In the genomic region with DNA sequence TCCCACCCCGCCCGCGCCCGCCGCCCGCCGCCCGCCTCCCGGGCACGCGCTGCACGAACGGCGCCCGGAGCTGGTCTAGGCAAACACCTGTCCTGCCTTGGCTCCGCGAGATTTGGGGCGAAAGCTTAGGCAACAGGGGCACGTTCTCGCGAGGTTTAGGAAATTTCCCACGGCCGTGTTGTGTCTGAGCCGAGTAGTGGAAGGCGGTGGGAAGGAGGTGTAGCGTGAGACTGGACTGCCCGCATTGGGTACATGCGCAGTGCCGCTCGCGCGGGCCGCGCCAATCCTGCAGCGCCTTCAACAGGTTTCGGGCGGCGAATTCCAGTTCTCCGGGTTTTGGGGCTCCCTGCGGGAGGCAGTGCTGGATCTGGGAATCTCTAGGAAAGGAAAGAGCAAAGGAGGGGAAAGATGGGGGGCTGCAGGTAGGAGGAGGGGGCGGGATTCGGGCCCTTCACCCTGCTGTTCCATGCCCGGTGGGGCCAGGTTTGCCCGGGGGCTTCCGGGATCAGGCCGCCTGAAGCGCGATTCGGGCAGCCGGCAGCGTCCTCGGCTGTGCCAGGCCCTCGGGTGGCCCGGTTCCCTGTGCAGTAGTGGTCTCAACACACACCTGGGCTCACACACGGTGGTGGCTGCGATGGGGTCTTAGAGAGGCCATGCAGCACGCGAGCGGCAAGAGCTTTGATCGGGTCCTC, we compare ENCODE assay signal across 1 cellular context.
A peak's percentile ranks its signal among the peaks of the same experiment; 100 is the strongest.
TF ChIP-seq lines count a peak whose summit lies in the region.

No MANE protein-coding gene starts in this region.

TF ChIP-seq in HepG2, 621 proteins besides CTCF, POLR2A, EP300 and RAD21 (continued from another document and continues in another):
- TF ChIP-seq, protein P1, sequence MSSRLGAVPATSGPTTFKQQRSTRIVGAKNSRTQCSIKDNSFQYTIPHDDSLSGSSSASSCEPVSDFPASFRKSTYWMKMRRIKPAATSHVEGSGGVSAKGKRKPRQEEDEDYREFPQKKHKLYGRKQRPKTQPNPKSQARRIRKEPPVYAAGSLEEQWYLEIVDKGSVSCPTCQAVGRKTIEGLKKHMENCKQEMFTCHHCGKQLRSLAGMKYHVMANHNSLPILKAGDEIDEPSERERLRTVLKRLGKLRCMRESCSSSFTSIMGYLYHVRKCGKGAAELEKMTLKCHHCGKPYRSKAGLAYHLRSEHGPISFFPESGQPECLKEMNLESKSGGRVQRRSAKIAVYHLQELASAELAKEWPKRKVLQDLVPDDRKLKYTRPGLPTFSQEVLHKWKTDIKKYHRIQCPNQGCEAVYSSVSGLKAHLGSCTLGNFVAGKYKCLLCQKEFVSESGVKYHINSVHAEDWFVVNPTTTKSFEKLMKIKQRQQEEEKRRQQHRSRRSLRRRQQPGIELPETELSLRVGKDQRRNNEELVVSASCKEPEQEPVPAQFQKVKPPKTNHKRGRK (CRISPR knock-in tag; IDR thresholded peaks at IDR 0.05): no peak
- TF ChIP-seq, protein P2, sequence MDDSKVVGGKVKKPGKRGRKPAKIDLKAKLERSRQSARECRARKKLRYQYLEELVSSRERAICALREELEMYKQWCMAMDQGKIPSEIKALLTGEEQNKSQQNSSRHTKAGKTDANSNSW (CRISPR knock-in tag; IDR thresholded peaks at IDR 0.05; ENCODE audit: borderline replicate concordance): no peak
- TF ChIP-seq, protein P3, sequence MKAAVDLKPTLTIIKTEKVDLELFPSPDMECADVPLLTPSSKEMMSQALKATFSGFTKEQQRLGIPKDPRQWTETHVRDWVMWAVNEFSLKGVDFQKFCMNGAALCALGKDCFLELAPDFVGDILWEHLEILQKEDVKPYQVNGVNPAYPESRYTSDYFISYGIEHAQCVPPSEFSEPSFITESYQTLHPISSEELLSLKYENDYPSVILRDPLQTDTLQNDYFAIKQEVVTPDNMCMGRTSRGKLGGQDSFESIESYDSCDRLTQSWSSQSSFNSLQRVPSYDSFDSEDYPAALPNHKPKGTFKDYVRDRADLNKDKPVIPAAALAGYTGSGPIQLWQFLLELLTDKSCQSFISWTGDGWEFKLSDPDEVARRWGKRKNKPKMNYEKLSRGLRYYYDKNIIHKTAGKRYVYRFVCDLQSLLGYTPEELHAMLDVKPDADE (CRISPR knock-in tag; IDR thresholded peaks at IDR 0.05): no peak
- TF ChIP-seq HNF4A (CRISPR knock-in tag; IDR thresholded peaks at IDR 0.05) (no peak), ZNF121 (CRISPR knock-in tag; IDR thresholded peaks at IDR 0.05) (no peak), NAIF1 (CRISPR knock-in tag; IDR thresholded peaks at IDR 0.05; ENCODE audit: borderline replicate concordance) (no peak), ZNF768 (CRISPR knock-in tag; IDR thresholded peaks at IDR 0.05) (no peak), SAFB2 (CRISPR knock-in tag; IDR thresholded peaks at IDR 0.05; ENCODE audit: borderline replicate concordance, low read depth) (peak; percentile 58; the same call in 1 of the 2 replicates), REL (CRISPR knock-in tag; conservative IDR thresholded peaks at IDR 0.05) (no peak), ZNF253 (CRISPR knock-in tag; IDR thresholded peaks at IDR 0.05; ENCODE audit: borderline replicate concordance) (no peak), ZNF781 (CRISPR knock-in tag; IDR thresholded peaks at IDR 0.05; ENCODE audit: borderline replicate concordance, not compliant biosample characterization) (no peak), ZBTB21 (CRISPR knock-in tag; IDR thresholded peaks at IDR 0.05) (no peak), HMG20A (CRISPR knock-in tag; IDR thresholded peaks at IDR 0.05; ENCODE audit: borderline replicate concordance) (no peak; the same call in 1 of the 2 replicates), ZNF672 (CRISPR knock-in tag; IDR thresholded peaks at IDR 0.05) (no peak), ZNF432 (CRISPR knock-in tag; IDR thresholded peaks at IDR 0.05; ENCODE audit: borderline replicate concordance) (no peak), YEATS4 (CRISPR knock-in tag; IDR thresholded peaks at IDR 0.05; ENCODE audit: borderline replicate concordance) (no peak; the same call in 1 of the 2 replicates), ZFP82 (CRISPR knock-in tag; IDR thresholded peaks at IDR 0.05; ENCODE audit: borderline replicate concordance) (no peak), ARHGAP35 (CRISPR knock-in tag; IDR thresholded peaks at IDR 0.05; ENCODE audit: borderline replicate concordance) (no peak), ZNF326 (CRISPR knock-in tag; IDR thresholded peaks at IDR 0.05; ENCODE audit: borderline replicate concordance) (no peak), NCOA5 (CRISPR knock-in tag; IDR thresholded peaks at IDR 0.05) (no peak), WIZ (CRISPR knock-in tag; IDR thresholded peaks at IDR 0.05) (no peak), SAP130 (CRISPR knock-in tag; IDR thresholded peaks at IDR 0.05; ENCODE audit: low read depth) (peak; percentile 69), YY1 (IDR thresholded peaks at IDR 0.05; ENCODE audit: insufficient read depth, insufficient replicate concordance, low read depth, low read length) (peak; percentile 70), EZH2 (conservative IDR thresholded peaks at IDR 0.05; ENCODE audit: low read depth, low read length) (no peak), HMGA1 (CRISPR knock-in tag; conservative IDR thresholded peaks at IDR 0.05) (no peak), ATF1 (CRISPR knock-in tag; IDR thresholded peaks at IDR 0.05) (no peak), ZNF772 (CRISPR knock-in tag; IDR thresholded peaks at IDR 0.05) (0 out of 2 replicates have a peak, but pooled peaks have one; percentile 34), HIVEP1 (CRISPR knock-in tag; IDR thresholded peaks at IDR 0.05) (peak; percentile 8; the same call in 1 of the 2 replicates), ZNF569 (CRISPR knock-in tag; IDR thresholded peaks at IDR 0.05; ENCODE audit: borderline replicate concordance) (no peak; the same call in 1 of the 2 replicates)
- TF ChIP-seq, protein P4, sequence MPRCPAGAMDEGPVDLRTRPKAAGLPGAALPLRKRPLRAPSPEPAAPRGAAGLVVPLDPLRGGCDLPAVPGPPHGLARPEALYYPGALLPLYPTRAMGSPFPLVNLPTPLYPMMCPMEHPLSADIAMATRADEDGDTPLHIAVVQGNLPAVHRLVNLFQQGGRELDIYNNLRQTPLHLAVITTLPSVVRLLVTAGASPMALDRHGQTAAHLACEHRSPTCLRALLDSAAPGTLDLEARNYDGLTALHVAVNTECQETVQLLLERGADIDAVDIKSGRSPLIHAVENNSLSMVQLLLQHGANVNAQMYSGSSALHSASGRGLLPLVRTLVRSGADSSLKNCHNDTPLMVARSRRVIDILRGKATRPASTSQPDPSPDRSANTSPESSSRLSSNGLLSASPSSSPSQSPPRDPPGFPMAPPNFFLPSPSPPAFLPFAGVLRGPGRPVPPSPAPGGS (CRISPR knock-in tag; IDR thresholded peaks at IDR 0.05): no peak
- TF ChIP-seq, protein P5, sequence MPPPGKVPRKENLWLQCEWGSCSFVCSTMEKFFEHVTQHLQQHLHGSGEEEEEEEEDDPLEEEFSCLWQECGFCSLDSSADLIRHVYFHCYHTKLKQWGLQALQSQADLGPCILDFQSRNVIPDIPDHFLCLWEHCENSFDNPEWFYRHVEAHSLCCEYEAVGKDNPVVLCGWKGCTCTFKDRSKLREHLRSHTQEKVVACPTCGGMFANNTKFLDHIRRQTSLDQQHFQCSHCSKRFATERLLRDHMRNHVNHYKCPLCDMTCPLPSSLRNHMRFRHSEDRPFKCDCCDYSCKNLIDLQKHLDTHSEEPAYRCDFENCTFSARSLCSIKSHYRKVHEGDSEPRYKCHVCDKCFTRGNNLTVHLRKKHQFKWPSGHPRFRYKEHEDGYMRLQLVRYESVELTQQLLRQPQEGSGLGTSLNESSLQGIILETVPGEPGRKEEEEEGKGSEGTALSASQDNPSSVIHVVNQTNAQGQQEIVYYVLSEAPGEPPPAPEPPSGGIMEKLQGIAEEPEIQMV (CRISPR knock-in tag; IDR thresholded peaks at IDR 0.05; ENCODE audit: low read depth): no peak; the same call in 1 of the 2 replicates
- TF ChIP-seq, protein P6, sequence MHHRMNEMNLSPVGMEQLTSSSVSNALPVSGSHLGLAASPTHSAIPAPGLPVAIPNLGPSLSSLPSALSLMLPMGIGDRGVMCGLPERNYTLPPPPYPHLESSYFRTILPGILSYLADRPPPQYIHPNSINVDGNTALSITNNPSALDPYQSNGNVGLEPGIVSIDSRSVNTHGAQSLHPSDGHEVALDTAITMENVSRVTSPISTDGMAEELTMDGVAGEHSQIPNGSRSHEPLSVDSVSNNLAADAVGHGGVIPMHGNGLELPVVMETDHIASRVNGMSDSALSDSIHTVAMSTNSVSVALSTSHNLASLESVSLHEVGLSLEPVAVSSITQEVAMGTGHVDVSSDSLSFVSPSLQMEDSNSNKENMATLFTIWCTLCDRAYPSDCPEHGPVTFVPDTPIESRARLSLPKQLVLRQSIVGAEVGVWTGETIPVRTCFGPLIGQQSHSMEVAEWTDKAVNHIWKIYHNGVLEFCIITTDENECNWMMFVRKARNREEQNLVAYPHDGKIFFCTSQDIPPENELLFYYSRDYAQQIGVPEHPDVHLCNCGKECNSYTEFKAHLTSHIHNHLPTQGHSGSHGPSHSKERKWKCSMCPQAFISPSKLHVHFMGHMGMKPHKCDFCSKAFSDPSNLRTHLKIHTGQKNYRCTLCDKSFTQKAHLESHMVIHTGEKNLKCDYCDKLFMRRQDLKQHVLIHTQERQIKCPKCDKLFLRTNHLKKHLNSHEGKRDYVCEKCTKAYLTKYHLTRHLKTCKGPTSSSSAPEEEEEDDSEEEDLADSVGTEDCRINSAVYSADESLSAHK (CRISPR knock-in tag; IDR thresholded peaks at IDR 0.05; ENCODE audit: borderline replicate concordance): no peak
- TF ChIP-seq, protein P7, sequence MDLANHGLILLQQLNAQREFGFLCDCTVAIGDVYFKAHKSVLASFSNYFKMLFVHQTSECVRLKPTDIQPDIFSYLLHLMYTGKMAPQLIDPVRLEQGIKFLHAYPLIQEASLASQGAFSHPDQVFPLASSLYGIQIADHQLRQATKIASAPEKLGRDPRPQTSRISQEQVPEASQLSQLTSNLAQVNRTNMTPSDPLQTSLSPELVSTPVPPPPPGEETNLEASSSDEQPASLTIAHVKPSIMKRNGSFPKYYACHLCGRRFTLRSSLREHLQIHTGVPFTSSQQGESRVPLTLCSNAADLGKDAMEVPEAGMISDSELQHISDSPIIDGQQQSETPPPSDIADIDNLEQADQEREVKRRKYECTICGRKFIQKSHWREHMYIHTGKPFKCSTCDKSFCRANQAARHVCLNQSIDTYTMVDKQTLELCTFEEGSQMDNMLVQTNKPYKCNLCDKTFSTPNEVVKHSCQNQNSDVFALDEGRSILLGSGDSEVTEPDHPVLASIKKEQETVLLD (CRISPR knock-in tag; IDR thresholded peaks at IDR 0.05; ENCODE audit: low read depth): 0 out of 2 replicates have a peak, but pooled peaks have one; percentile 70
- TF ChIP-seq, protein P8, sequence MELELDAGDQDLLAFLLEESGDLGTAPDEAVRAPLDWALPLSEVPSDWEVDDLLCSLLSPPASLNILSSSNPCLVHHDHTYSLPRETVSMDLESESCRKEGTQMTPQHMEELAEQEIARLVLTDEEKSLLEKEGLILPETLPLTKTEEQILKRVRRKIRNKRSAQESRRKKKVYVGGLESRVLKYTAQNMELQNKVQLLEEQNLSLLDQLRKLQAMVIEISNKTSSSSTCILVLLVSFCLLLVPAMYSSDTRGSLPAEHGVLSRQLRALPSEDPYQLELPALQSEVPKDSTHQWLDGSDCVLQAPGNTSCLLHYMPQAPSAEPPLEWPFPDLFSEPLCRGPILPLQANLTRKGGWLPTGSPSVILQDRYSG (CRISPR knock-in tag; IDR thresholded peaks at IDR 0.05): no peak
- TF ChIP-seq, protein P9, sequence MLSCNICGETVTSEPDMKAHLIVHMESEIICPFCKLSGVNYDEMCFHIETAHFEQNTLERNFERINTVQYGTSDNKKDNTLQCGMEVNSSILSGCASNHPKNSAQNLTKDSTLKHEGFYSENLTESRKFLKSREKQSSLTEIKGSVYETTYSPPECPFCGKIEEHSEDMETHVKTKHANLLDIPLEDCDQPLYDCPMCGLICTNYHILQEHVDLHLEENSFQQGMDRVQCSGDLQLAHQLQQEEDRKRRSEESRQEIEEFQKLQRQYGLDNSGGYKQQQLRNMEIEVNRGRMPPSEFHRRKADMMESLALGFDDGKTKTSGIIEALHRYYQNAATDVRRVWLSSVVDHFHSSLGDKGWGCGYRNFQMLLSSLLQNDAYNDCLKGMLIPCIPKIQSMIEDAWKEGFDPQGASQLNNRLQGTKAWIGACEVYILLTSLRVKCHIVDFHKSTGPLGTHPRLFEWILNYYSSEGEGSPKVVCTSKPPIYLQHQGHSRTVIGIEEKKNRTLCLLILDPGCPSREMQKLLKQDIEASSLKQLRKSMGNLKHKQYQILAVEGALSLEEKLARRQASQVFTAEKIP (CRISPR knock-in tag; IDR thresholded peaks at IDR 0.05; ENCODE audit: borderline replicate concordance): no peak
- TF ChIP-seq, protein P10, sequence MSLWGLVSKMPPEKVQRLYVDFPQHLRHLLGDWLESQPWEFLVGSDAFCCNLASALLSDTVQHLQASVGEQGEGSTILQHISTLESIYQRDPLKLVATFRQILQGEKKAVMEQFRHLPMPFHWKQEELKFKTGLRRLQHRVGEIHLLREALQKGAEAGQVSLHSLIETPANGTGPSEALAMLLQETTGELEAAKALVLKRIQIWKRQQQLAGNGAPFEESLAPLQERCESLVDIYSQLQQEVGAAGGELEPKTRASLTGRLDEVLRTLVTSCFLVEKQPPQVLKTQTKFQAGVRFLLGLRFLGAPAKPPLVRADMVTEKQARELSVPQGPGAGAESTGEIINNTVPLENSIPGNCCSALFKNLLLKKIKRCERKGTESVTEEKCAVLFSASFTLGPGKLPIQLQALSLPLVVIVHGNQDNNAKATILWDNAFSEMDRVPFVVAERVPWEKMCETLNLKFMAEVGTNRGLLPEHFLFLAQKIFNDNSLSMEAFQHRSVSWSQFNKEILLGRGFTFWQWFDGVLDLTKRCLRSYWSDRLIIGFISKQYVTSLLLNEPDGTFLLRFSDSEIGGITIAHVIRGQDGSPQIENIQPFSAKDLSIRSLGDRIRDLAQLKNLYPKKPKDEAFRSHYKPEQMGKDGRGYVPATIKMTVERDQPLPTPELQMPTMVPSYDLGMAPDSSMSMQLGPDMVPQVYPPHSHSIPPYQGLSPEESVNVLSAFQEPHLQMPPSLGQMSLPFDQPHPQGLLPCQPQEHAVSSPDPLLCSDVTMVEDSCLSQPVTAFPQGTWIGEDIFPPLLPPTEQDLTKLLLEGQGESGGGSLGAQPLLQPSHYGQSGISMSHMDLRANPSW (CRISPR knock-in tag; IDR thresholded peaks at IDR 0.05; ENCODE audit: borderline replicate concordance): no peak
- TF ChIP-seq, protein P11, sequence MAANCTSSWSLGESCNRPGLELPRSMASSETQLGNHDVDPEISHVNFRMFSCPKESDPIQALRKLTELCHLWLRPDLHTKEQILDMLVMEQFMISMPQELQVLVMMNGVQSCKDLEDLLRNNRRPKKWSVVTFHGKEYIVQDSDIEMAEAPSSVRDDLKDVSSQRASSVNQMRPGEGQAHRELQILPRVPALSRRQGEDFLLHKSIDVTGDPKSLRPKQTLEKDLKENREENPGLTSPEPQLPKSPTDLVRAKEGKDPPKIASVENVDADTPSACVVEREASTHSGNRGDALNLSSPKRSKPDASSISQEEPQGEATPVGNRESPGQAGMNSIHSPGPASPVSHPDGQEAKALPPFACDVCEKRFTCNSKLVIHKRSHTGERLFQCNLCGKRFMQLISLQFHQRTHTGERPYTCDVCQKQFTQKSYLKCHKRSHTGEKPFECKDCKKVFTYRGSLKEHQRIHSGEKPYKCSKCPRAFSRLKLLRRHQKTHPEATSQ (CRISPR knock-in tag; IDR thresholded peaks at IDR 0.05; ENCODE audit: borderline replicate concordance): no peak; the same call in 1 of the 2 replicates
